13 cellular contexts compared by ENCODE assay signal in the genomic region with DNA sequence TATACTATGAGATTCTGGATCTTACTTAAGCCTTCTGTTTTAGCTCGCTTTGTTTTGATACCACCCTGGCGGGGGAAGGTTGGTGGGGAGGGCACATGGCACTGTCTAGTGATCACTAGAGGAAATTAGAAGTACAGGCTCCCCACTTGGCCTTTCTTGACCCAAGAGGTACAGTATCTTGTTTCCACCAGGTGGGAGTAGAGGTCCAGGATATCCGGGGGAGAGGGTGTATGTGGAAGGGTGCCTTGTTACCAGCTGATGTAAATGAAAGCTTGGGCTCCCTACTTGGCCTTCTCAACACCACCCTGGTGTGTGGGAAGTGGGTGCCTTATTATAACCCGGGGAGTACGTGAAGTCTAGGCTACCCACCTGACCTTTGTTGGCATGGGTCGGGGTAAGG. TPM values are rescaled to one million over a fixed set of nuclear protein-coding genes. Genes with fewer than 3 reads are reported as not detected.
DNase-seq lines count a peak whose midpoint lies in the region; ATAC-seq, FAIRE-seq and TF ChIP-seq lines count a peak whose summit lies in the region.
"Had no signal": no experiment of that assay in that cellular context is flagged by ENCODE, and none has a peak within 500 bp of the region (broad histone marks: within the 10 kb centered on the region; RNA-seq: fewer than 3 reads in every experiment).

No MANE protein-coding gene starts in this region.

- no peak for TF ChIP-seq CTCF in WERI-Rb-1 (IDR thresholded peaks at IDR 0.05; ENCODE audit: low read depth, low read length)

- peak; percentile 3 for DNase-seq in EH (ENCODE audit: low read depth)
- peak; percentile 19 for DNase-seq in WERI-Rb-1
- peak; percentile 56 for DNase-seq in germinal center (ENCODE audit: low spot score)
- DNase-seq in A172 (ENCODE audit: low spot score), result no peak
- no peak for DNase-seq in HTR-8/SVneo (ENCODE audit: insufficient read length, low spot score)
- DNase-seq: activated naive CD8-positive, alpha-beta T cell treated with anti-CD3 and anti-CD28 coated beads, Interleukin-2, amount 10 ng/mL, durations not matched to agents 7 days and 5 days; GF-D8; NCI-H2227 treated with DMSO at 0.1 percent for 48 hours; stomach had no signal

- no peak overlapping the region for H3K27ac ChIP-seq in WERI-Rb-1
- H3K27ac ChIP-seq: SJSA1, stomach had no signal

- H3K36me3 ChIP-seq in WERI-Rb-1, result no peaks in the 10 kb centered on the region
- H3K36me3 ChIP-seq: SJSA1, stomach had no signal

- no peaks in the 10 kb centered on the region for H3K9me3 ChIP-seq in WERI-Rb-1 (ENCODE audit: severe bottlenecking)

- ATAC-seq in GM18520 (IDR thresholded peaks at IDR 0.05; ENCODE audit: unreplicated experiment) (peak; percentile 29), GM19467 (IDR thresholded peaks at IDR 0.05; ENCODE audit: unreplicated experiment) (no peak), GM19395 (IDR thresholded peaks at IDR 0.05; ENCODE audit: unreplicated experiment) (no peak)

- H3K27me3 ChIP-seq in WERI-Rb-1 (ENCODE audit: insufficient read depth, low read depth, severe bottlenecking), result no peaks in the 10 kb centered on the region
- H3K27me3 ChIP-seq: SJSA1, stomach had no signal

- H3K4me3 ChIP-seq in WERI-Rb-1 (ENCODE audit: low read depth, low read length), result no peak overlapping the region
- H3K4me3 ChIP-seq: SJSA1, stomach had no signal

- FAIRE-seq in HTR-8/SVneo (lab: Jason Lieb, UNC), result no peak

RNA-seq across cellular contexts. Expression of a gene that starts 7.5 kb away (rescaled TPM):
- total RNA-seq in A172 (2014; rRNA removed; shearing (Covaris generic)), result 144 TPM in 2 replicates

Comparison
In these comparisons a context has a peak if more than half of its experiments do, and no peak if none do; other contexts are left out.
1. DNase-seq: peak in EH (single experiment), WERI-Rb-1 (single experiment) and germinal center (single experiment); none in A172 (single experiment) and HTR-8/SVneo (single experiment).